14 cellular contexts compared by ENCODE assay signal in genomic region chr13:29859971-29860370, GRCh38. TPM values are rescaled to one million over a fixed set of nuclear protein-coding genes. Genes with fewer than 3 reads are reported as not detected.
DNase-seq lines count a peak whose midpoint lies in the region; ATAC-seq and TF ChIP-seq lines count a peak whose summit lies in the region.
"Had no signal": no experiment of that assay in that cellular context is flagged by ENCODE, and none has a peak within 500 bp of the region (broad histone marks: within the 10 kb centered on the region; RNA-seq: fewer than 3 reads in every experiment).

No MANE protein-coding gene starts in this region.

- no peaks in the 10 kb centered on the region for H3K9me3 ChIP-seq in SJSA1 (replicated peaks)
- H3K9me3 ChIP-seq: psoas muscle had no signal

- H3K4me1 ChIP-seq in SJSA1 (replicated peaks) = peaks cover 36% of the 10 kb centered on the region
- H3K4me1 ChIP-seq: psoas muscle had no signal

- 0 out of 2 replicates have a peak overlapping the region, but pooled peaks have one; percentile 95 for H3K27ac ChIP-seq in SJSA1
- H3K27ac ChIP-seq in substantia nigra (ENCODE audit: low read depth, low read length, poor library complexity, severe bottlenecking) = no peak overlapping the region
- H3K27ac ChIP-seq: psoas muscle had no signal

- DNase-seq in AG10803 (ENCODE audit: low read depth) (peak; percentile 83), HCEC 1CT (peak; percentile 90), SJSA1 (ENCODE audit: low read depth in 1 of 2, low spot score in 2 of 2) (no peak), fibroblast of pulmonary artery (ENCODE audit: low read depth) (peak; percentile 41), cerebellum (ENCODE audit: low spot score) (no peak), substantia nigra (lab: John Stamatoyannopoulos, UW) (no peak), left ventricle myocardium superior (no peak)
- DNase-seq: activated CD4-positive, alpha-beta T cell treated with anti-CD3 and anti-CD28 coated beads, Interleukin-2, amount 50 U/mL, for 4 hours; activated effector memory CD4-positive, alpha-beta T cell treated with Interleukin-2 at 50 U/mL for 16 hours; hippocampal formation; NCI-H510A treated with DMSO at 0.1 percent for 48 hours; psoas muscle; stimulated activated CD8-positive, alpha-beta memory T cell treated with anti-CD3 and anti-CD28 coated beads, Interleukin-4, amount 100 ng/mL, for 48 hours had no signal

- H3K27me3 ChIP-seq in SJSA1 (replicated peaks) = no peaks in the 10 kb centered on the region

- H3K4me3 ChIP-seq in AG10803 (ENCODE audit: low read length) (no peak overlapping the region), SJSA1 (no peak overlapping the region), fibroblast of pulmonary artery (replicated peaks; ENCODE audit: low read depth, low read length) (no peak overlapping the region)
- H3K4me3 ChIP-seq: psoas muscle had no signal

- intact Hi-C loops in left ventricle myocardium superior (cut with micrococcal nuclease) = no loop called here

- ATAC-seq in HG03520 (IDR thresholded peaks at IDR 0.05; ENCODE audit: unreplicated experiment) (no peak), left ventricle myocardium superior (no peak)

- no peak for TF ChIP-seq CTCF in AG10803 (conservative IDR thresholded peaks at IDR 0.05; ENCODE audit: low read length)
- TF ChIP-seq CTCF in fibroblast of pulmonary artery (IDR thresholded peaks at IDR 0.05; ENCODE audit: low read length, missing control alignments) = no peak

- H3K36me3 ChIP-seq in SJSA1 = no peaks in the 10 kb centered on the region

RNA-seq across cellular contexts. Expression of gene UBL3, which starts 9.6 kb away (rescaled TPM):
- total RNA-seq in SJSA1 (2014; rRNA removed; shearing (Covaris generic)) = 14.5 and 19.7 TPM in 2 replicates
- total RNA-seq in cerebellum = 50.9 TPM
- 22.6 TPM for total RNA-seq in left ventricle myocardium superior

Comparison
In these comparisons a context has a peak if more than half of its experiments do, and no peak if none do; other contexts are left out.
1. DNase-seq: peak in AG10803 (single experiment), HCEC 1CT (single experiment) and fibroblast of pulmonary artery (single experiment); none in SJSA1 (0 of 2), cerebellum (single experiment), substantia nigra (0 of 49) and left ventricle myocardium superior (single experiment).